Comparison of ENCODE assay signal across 9 cellular contexts in genomic region chr6:128327890-128328289, GRCh38.
DNase-seq lines count a peak whose midpoint lies in the region; ATAC-seq and TF ChIP-seq lines count a peak whose summit lies in the region.
"Had no signal": no experiment of that assay in that cellular context is flagged by ENCODE, and none has a peak within 500 bp of the region (broad histone marks: within the 10 kb centered on the region; RNA-seq: fewer than 3 reads in every experiment).

No MANE protein-coding gene starts in this region.

- H3K4me3 Mint-ChIP-seq in CD8-positive, alpha-beta T cell, result no peak overlapping the region
- no peak overlapping the region for H3K4me3 Mint-ChIP-seq in neural crest cell

- peak in 2 of 7 experiments; percentile 7 to 12 for DNase-seq in CD8-positive, alpha-beta T cell
- DNase-seq in RWPE2 (ENCODE audit: low spot score), result no peak
- DNase-seq in cerebellar cortex (ENCODE audit: low spot score), result peak; percentile 35
- DNase-seq in neural crest cell (ENCODE audit: low read depth, low spot score), result no peak
- DNase-seq in tibial nerve (ENCODE audit: low spot score in 2 of 2), result no peak
- no peak for DNase-seq in suprapubic skin (ENCODE audit: low spot score in 2 of 2)

- H3K9me3 Mint-ChIP-seq in CD8-positive, alpha-beta T cell, result peaks cover 11% of the 10 kb centered on the region
- H3K9me3 Mint-ChIP-seq in neural crest cell, result peaks cover 11% of the 10 kb centered on the region

- peak; percentile 44 for ATAC-seq in CD8-positive, alpha-beta T cell
- ATAC-seq in GM19035 (IDR thresholded peaks at IDR 0.05; ENCODE audit: unreplicated experiment) (peak; percentile 89), HG03432 (IDR thresholded peaks at IDR 0.05; ENCODE audit: unreplicated experiment) (peak; percentile 93), RWPE2 (ENCODE audit: low read depth) (no peak)

- CTCF ChIA-PET in CD8-positive, alpha-beta T cell (lab: Charles Lee), result interaction anchor here (0.6 to 1.5 kb wide), 9 partner anchors 9 to 592 kb away, joined by 3 to 15 read pairs (median 5); partner anchors contain the start of gene THEMIS

- H3K4me3 ChIP-seq in CD8-positive, alpha-beta T cell (ENCODE audit: low read depth, low read length), result no peak overlapping the region
- H3K4me3 ChIP-seq in RWPE2 (ENCODE audit: severe bottlenecking) (no peak overlapping the region), tibial nerve (no peak overlapping the region), suprapubic skin (no peak overlapping the region)
- H3K4me3 ChIP-seq: SK-N-MC had no signal

- no peaks in the 10 kb centered on the region for H3K4me1 Mint-ChIP-seq in CD8-positive, alpha-beta T cell (ENCODE audit: low read depth)
- peaks cover 4% of the 10 kb centered on the region for H3K4me1 Mint-ChIP-seq in neural crest cell

- no peaks in the 10 kb centered on the region for H3K27me3 ChIP-seq in CD8-positive, alpha-beta T cell (ENCODE audit: insufficient read depth, low read length)
- H3K27me3 ChIP-seq in RWPE2 (ENCODE audit: insufficient read depth, poor library complexity, severe bottlenecking) (no peaks in the 10 kb centered on the region), tibial nerve (no peaks in the 10 kb centered on the region), suprapubic skin (no peaks in the 10 kb centered on the region)

- no peaks in the 10 kb centered on the region for H3K36me3 Mint-ChIP-seq in CD8-positive, alpha-beta T cell
- H3K36me3 Mint-ChIP-seq in neural crest cell (ENCODE audit: low read depth), result peaks cover 26% of the 10 kb centered on the region

- no peaks in the 10 kb centered on the region for H3K4me1 ChIP-seq in CD8-positive, alpha-beta T cell (ENCODE audit: insufficient read depth, low read length)
- H3K4me1 ChIP-seq in RWPE2 (ENCODE audit: insufficient read depth, poor library complexity, severe bottlenecking) (no peaks in the 10 kb centered on the region), tibial nerve (no peaks in the 10 kb centered on the region), suprapubic skin (no peaks in the 10 kb centered on the region)

- POLR2A ChIA-PET in CD8-positive, alpha-beta T cell (lab: Charles Lee), result interaction anchor here (0.9 kb wide), 1 partner anchor 9 kb away, joined by 3 read pairs; no protein-coding TSS in a partner anchor

- intact Hi-C loops in CD8-positive, alpha-beta T cell (cut with DNase I, micrococcal nuclease), result loop anchor here (1.0 to 10.0 kb wide), 3 partner anchors 473 to 723 kb away; no protein-coding TSS in a partner anchor

- TF ChIP-seq EP300 in tibial nerve (IDR thresholded peaks at IDR 0.05), result no peak
- no peak for TF ChIP-seq EP300 in suprapubic skin (IDR thresholded peaks at IDR 0.05)

- TF ChIP-seq CTCF in CD8-positive, alpha-beta T cell (IDR thresholded peaks at IDR 0.05), result no peak
- TF ChIP-seq CTCF in RWPE2 (IDR thresholded peaks at IDR 0.05; ENCODE audit: poor library complexity, severe bottlenecking), result peak; percentile 36
- peak; percentile 59 for TF ChIP-seq CTCF in neural crest cell (conservative IDR thresholded peaks at IDR 0.05)
- TF ChIP-seq CTCF in tibial nerve (IDR thresholded peaks at IDR 0.05), result peak in 1 of 5 experiments; percentile 23
- no peak for TF ChIP-seq CTCF in suprapubic skin (IDR thresholded peaks at IDR 0.05)

- no peak for TF ChIP-seq POLR2A in tibial nerve (IDR thresholded peaks at IDR 0.05)
- no peak for TF ChIP-seq POLR2A in suprapubic skin (IDR thresholded peaks at IDR 0.05)

- H3K27ac Mint-ChIP-seq in CD8-positive, alpha-beta T cell, result no peak overlapping the region
- no peak overlapping the region for H3K27ac Mint-ChIP-seq in neural crest cell (ENCODE audit: unreplicated experiment)

- H3K27ac ChIP-seq in CD8-positive, alpha-beta T cell (ENCODE audit: low read depth, low read length), result no peak overlapping the region
- H3K27ac ChIP-seq in RWPE2 (ENCODE audit: poor library complexity, severe bottlenecking) (no peak overlapping the region), tibial nerve (no peak overlapping the region), suprapubic skin (no peak overlapping the region)
- H3K27ac ChIP-seq: SK-N-MC had no signal

- WGBS in tibial nerve, 2 donors, result 87 to 95% methylated on average over 3 of the region's 3 CpGs
- WGBS in suprapubic skin, result 92% methylated on average over 3 of the region's 3 CpGs

- H3K36me3 ChIP-seq in CD8-positive, alpha-beta T cell (ENCODE audit: insufficient read depth, low read length), result no peaks in the 10 kb centered on the region
- H3K36me3 ChIP-seq in RWPE2 (ENCODE audit: low read depth), result no peaks in the 10 kb centered on the region
- H3K36me3 ChIP-seq in tibial nerve, result no peaks in the 10 kb centered on the region
- H3K36me3 ChIP-seq in suprapubic skin, result no peaks in the 10 kb centered on the region

- no peaks in the 10 kb centered on the region for H3K9me3 ChIP-seq in CD8-positive, alpha-beta T cell (ENCODE audit: low read length)
- H3K9me3 ChIP-seq in RWPE2 (ENCODE audit: severe bottlenecking), result no peaks in the 10 kb centered on the region
- peaks cover 0 to 7% (median 0%) of the 10 kb centered on the region in 4 donors for H3K9me3 ChIP-seq in tibial nerve
- no peaks in the 10 kb centered on the region for H3K9me3 ChIP-seq in suprapubic skin

- H3K27me3 Mint-ChIP-seq in CD8-positive, alpha-beta T cell (ENCODE audit: low read depth), result no peaks in the 10 kb centered on the region
- no peaks in the 10 kb centered on the region for H3K27me3 Mint-ChIP-seq in neural crest cell (ENCODE audit: low read depth)

Comparison
In these comparisons a context has a peak if more than half of its experiments do, and no peak if none do; other contexts are left out.
1. CTCF ChIP-seq: peak in RWPE2 (single experiment) and neural crest cell (single experiment); none in CD8-positive, alpha-beta T cell (single experiment) and suprapubic skin (0 of 2).